In the genomic region with DNA sequence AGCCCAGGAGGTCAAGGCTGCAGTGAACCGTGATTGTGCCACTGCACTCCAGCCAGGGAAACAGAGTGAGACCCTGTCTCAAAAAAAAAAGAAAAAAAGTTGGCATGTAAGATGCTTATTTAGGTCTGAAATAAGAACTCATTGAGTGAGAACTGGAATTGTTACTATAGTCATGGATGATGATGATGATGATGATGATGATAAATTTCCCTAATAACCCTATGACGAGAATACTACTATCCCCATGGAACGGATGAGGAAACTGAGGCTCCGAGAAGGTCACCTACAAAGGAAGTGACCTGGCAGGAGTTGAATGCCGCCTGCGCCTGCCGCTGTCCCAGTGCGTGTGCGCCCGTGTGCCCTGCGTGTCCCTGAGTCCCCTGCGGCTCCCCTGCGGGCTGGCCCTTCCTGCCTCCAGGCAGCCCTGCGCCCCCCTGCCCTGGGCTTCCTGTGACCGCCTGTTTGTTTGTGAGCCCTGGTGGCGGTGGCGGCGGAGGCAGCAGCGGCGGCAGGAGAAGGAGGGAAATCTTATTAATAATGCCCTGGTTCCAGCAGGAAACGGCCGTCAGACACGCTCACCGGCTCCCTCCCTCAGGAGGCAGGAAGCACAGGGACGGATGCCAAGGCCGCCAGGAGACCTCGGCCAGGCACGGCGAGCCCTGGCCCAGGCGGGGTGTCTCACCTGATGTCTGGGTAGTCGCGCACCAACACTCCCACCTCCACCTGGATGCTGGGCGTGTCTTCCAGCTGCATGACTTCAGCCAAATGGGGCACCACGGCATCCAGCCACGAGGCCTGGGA, we compare ENCODE assay signal across 1 cellular context.
A peak's percentile ranks its signal among the peaks of the same experiment; 100 is the strongest.
TF ChIP-seq lines count a peak whose summit lies in the region.

No MANE protein-coding gene starts in this region.

TF ChIP-seq in HepG2, 621 proteins besides CTCF, POLR2A, EP300 and RAD21:
- TF ChIP-seq, protein P1, sequence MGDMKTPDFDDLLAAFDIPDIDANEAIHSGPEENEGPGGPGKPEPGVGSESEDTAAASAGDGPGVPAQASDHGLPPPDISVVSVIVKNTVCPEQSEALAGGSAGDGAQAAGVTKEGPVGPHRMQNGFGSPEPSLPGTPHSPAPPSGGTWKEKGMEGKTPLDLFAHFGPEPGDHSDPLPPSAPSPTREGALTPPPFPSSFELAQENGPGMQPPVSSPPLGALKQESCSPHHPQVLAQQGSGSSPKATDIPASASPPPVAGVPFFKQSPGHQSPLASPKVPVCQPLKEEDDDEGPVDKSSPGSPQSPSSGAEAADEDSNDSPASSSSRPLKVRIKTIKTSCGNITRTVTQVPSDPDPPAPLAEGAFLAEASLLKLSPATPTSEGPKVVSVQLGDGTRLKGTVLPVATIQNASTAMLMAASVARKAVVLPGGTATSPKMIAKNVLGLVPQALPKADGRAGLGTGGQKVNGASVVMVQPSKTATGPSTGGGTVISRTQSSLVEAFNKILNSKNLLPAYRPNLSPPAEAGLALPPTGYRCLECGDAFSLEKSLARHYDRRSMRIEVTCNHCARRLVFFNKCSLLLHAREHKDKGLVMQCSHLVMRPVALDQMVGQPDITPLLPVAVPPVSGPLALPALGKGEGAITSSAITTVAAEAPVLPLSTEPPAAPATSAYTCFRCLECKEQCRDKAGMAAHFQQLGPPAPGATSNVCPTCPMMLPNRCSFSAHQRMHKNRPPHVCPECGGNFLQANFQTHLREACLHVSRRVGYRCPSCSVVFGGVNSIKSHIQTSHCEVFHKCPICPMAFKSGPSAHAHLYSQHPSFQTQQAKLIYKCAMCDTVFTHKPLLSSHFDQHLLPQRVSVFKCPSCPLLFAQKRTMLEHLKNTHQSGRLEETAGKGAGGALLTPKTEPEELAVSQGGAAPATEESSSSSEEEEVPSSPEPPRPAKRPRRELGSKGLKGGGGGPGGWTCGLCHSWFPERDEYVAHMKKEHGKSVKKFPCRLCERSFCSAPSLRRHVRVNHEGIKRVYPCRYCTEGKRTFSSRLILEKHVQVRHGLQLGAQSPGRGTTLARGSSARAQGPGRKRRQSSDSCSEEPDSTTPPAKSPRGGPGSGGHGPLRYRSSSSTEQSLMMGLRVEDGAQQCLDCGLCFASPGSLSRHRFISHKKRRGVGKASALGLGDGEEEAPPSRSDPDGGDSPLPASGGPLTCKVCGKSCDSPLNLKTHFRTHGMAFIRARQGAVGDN (CRISPR knock-in tag; IDR thresholded peaks at IDR 0.05) = 0 out of 2 replicates have a peak, but pooled peaks have one; percentile 33
- TF ChIP-seq, protein P2, sequence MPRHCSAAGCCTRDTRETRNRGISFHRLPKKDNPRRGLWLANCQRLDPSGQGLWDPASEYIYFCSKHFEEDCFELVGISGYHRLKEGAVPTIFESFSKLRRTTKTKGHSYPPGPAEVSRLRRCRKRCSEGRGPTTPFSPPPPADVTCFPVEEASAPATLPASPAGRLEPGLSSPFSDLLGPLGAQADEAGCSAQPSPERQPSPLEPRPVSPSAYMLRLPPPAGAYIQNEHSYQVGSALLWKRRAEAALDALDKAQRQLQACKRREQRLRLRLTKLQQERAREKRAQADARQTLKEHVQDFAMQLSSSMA (CRISPR knock-in tag; IDR thresholded peaks at IDR 0.05) = no peak
- TF ChIP-seq CREB1 (IDR thresholded peaks at IDR 0.05) (peak; percentile 81), CREB1 (CRISPR knock-in tag; IDR thresholded peaks at IDR 0.05) (no peak), ZSCAN22 (CRISPR knock-in tag; IDR thresholded peaks at IDR 0.05) (peak; percentile 69; the same call in 1 of the 2 replicates)
